In genomic region chr15:74384566-74385441, GRCh38 we compare ENCODE assay signal across 8 cellular contexts. TPM values are rescaled to one million over a fixed set of nuclear protein-coding genes. Genes with fewer than 3 reads are reported as not detected.
DNase-seq lines count a peak whose midpoint lies in the region; ATAC-seq and TF ChIP-seq lines count a peak whose summit lies in the region.

No MANE protein-coding gene starts in this region.

- POLR2A ChIA-PET in CD4-positive, alpha-beta T cell (lab: Charles Lee) = interaction anchor here (1.0 kb wide), 1 partner anchor 155 kb away, joined by 3 read pairs; no protein-coding TSS in a partner anchor

- no peaks in the 10 kb centered on the region for H3K9me3 Mint-ChIP-seq in CD4-positive, alpha-beta T cell
- no peaks in the 10 kb centered on the region for H3K9me3 Mint-ChIP-seq in stimulated activated effector memory CD8-positive, alpha-beta T cell treated with anti-CD3 and anti-CD28 coated beads, Interleukin-12 subunit alpha, Interleukin-12 subunit beta, amount 100 ng/mL, for 72 hours
- no peaks in the 10 kb centered on the region for H3K9me3 Mint-ChIP-seq in progenitor cell of endocrine pancreas (ENCODE audit: low read depth)

- DNase-seq in CD4-positive, alpha-beta T cell = peak in 2 of 10 experiments; percentile 15 to 16
- DNase-seq in SKM-1 treated with dmso at 0.1 percent for 144 hours (lab: John Stamatoyannopoulos, UW; ENCODE audit: unreplicated experiment) = peak; percentile 63
- DNase-seq in erythroblast (lab: John Stamatoyannopoulos, UW) = peak; percentile 68 to 86
- peak in 1 of 2 donors; percentile 82 for DNase-seq in stimulated activated effector memory CD8-positive, alpha-beta T cell treated with anti-CD3 and anti-CD28 coated beads, Interleukin-12 subunit alpha, Interleukin-12 subunit beta, amount 100 ng/mL, for 72 hours (ENCODE audit: low spot score in 2 of 2)
- no peak for DNase-seq in mesenteric fat pad (ENCODE audit: low spot score)
- DNase-seq in progenitor cell of endocrine pancreas (ENCODE audit: low spot score, unreplicated experiment) = no peak

- peak overlapping the region; percentile 70 for H3K27ac Mint-ChIP-seq in CD4-positive, alpha-beta T cell
- peak overlapping the region; percentile 79 for H3K27ac Mint-ChIP-seq in stimulated activated effector memory CD8-positive, alpha-beta T cell treated with anti-CD3 and anti-CD28 coated beads, Interleukin-12 subunit alpha, Interleukin-12 subunit beta, amount 100 ng/mL, for 72 hours
- H3K27ac Mint-ChIP-seq in progenitor cell of endocrine pancreas = no peak overlapping the region

- peak overlapping the region; percentile 25 for H3K27ac ChIP-seq in CD4-positive, alpha-beta T cell (ENCODE audit: low read depth, low read length)

- TF ChIP-seq CTCF in CD4-positive, alpha-beta T cell (IDR thresholded peaks at IDR 0.05) = no peak
- TF ChIP-seq CTCF in progenitor cell of endocrine pancreas (IDR thresholded peaks at IDR 0.05; ENCODE audit: unreplicated experiment) = no peak

- H3K9me3 ChIP-seq in CD4-positive, alpha-beta T cell (ENCODE audit: control insufficient read depth, low read length) = no peaks in the 10 kb centered on the region

- CTCF ChIA-PET in CD4-positive, alpha-beta T cell (lab: Charles Lee) = interaction anchor here (1.1 to 1.6 kb wide), 4 partner anchors 10 to 76 kb away, joined by 3 to 7 read pairs (median 4); partner anchors contain the start of gene UBL7

- no peaks in the 10 kb centered on the region for H3K36me3 Mint-ChIP-seq in CD4-positive, alpha-beta T cell (ENCODE audit: low read depth)
- peaks cover 7% of the 10 kb centered on the region for H3K36me3 Mint-ChIP-seq in stimulated activated effector memory CD8-positive, alpha-beta T cell treated with anti-CD3 and anti-CD28 coated beads, Interleukin-12 subunit alpha, Interleukin-12 subunit beta, amount 100 ng/mL, for 72 hours
- H3K36me3 Mint-ChIP-seq in progenitor cell of endocrine pancreas (ENCODE audit: insufficient read depth) = no peaks in the 10 kb centered on the region

- no peaks in the 10 kb centered on the region for H3K27me3 ChIP-seq in CD4-positive, alpha-beta T cell (ENCODE audit: control insufficient read depth, insufficient read depth, low read length)

- intact Hi-C loops in CD4-positive, alpha-beta T cell (cut with DNase I, micrococcal nuclease) = loop anchor here in 1 of 2 experiments (5.0 kb wide), 1 partner anchor 562 kb away; no protein-coding TSS in a partner anchor

- no peaks in the 10 kb centered on the region for H3K27me3 Mint-ChIP-seq in CD4-positive, alpha-beta T cell
- peaks cover 2% of the 10 kb centered on the region for H3K27me3 Mint-ChIP-seq in progenitor cell of endocrine pancreas

- TF ChIP-seq POLR2A in GM19099 (IDR thresholded peaks at IDR 0.05; ENCODE audit: extremely low read depth, insufficient read length, low read depth) (peak; percentile 80), erythroblast (IDR thresholded peaks at IDR 0.05; ENCODE audit: low read length) (peak; percentile 79)

- ATAC-seq in CD4-positive, alpha-beta T cell (ENCODE audit: poor library complexity) = peak; percentile 53
- ATAC-seq in HG03103 (IDR thresholded peaks at IDR 0.05; ENCODE audit: low read depth, unreplicated experiment) = peak; percentile 52
- peak; percentile 81 for ATAC-seq in stimulated activated effector memory CD8-positive, alpha-beta T cell treated with anti-CD3 and anti-CD28 coated beads, Interleukin-12 subunit alpha, Interleukin-12 subunit beta, amount 100 ng/mL, for 72 hours

- H3K4me1 Mint-ChIP-seq in CD4-positive, alpha-beta T cell (ENCODE audit: low read depth) = peaks cover 19% of the 10 kb centered on the region
- H3K4me1 Mint-ChIP-seq in stimulated activated effector memory CD8-positive, alpha-beta T cell treated with anti-CD3 and anti-CD28 coated beads, Interleukin-12 subunit alpha, Interleukin-12 subunit beta, amount 100 ng/mL, for 72 hours = peaks cover 57% of the 10 kb centered on the region
- no peaks in the 10 kb centered on the region for H3K4me1 Mint-ChIP-seq in progenitor cell of endocrine pancreas (ENCODE audit: low read depth)

- H3K4me3 Mint-ChIP-seq in CD4-positive, alpha-beta T cell = no peak overlapping the region
- H3K4me3 Mint-ChIP-seq in stimulated activated effector memory CD8-positive, alpha-beta T cell treated with anti-CD3 and anti-CD28 coated beads, Interleukin-12 subunit alpha, Interleukin-12 subunit beta, amount 100 ng/mL, for 72 hours = peak overlapping the region; percentile 26
- no peak overlapping the region for H3K4me3 Mint-ChIP-seq in progenitor cell of endocrine pancreas (ENCODE audit: low read depth)

RNA-seq across cellular contexts. Expression of gene CYP11A1, which starts 17.4 kb away (rescaled TPM):
- total RNA-seq in CD4-positive, alpha-beta T cell = not detected
- total RNA-seq in mesenteric fat pad (1.9 TPM), progenitor cell of endocrine pancreas (1.6 and 2.0 TPM in 2 replicates)

RNA-seq across cellular contexts. Expression of gene SEMA7A, which starts 49.0 kb away (rescaled TPM):
- 1 to 10 TPM; 2.3 to 2.7 TPM for total RNA-seq in CD4-positive, alpha-beta T cell
- 2.1 TPM for total RNA-seq in mesenteric fat pad
- total RNA-seq in progenitor cell of endocrine pancreas = 1.9 and 2.6 TPM in 2 replicates

Comparison
In these comparisons a context has a peak if more than half of its experiments do, and no peak if none do; other contexts are left out.
1. DNase-seq: peak in SKM-1 treated with dmso at 0.1 percent for 144 hours (single experiment) and erythroblast (2 of 2); none in mesenteric fat pad (single experiment) and progenitor cell of endocrine pancreas (single experiment).
2. Peak in every context shown above with its lines, with median percentiles within 50 percentile points of each other: ATAC-seq.